ENCODE assay signal across 8 cellular contexts in genomic region chr14:102363182-102363952, GRCh38. TPM values are rescaled to one million over a fixed set of nuclear protein-coding genes. Genes with fewer than 3 reads are reported as not detected.
A peak's percentile ranks its signal among the peaks of the same experiment; 100 is the strongest.
DNase-seq lines count a peak whose midpoint lies in the region; TF ChIP-seq lines count a peak whose summit lies in the region.

No MANE protein-coding gene starts in this region.

- no peaks in the 10 kb centered on the region for H3K36me3 ChIP-seq in ovary

- intact Hi-C loops in activated naive CD4-positive, alpha-beta T cell treated with anti-CD3 and anti-CD28 coated beads for 36 hours (cut with micrococcal nuclease) = loop anchor here (2.0 to 5.0 kb wide), 4 partner anchors 145 to 444 kb away; partner anchors contain the start of genes ANKRD9 and WDR20
- intact Hi-C loops in ovary (cut with DNase I) = no loop called here

- H3K4me3 ChIP-seq in ovary = peak overlapping the region; percentile 94

- H3K27ac Mint-ChIP-seq in activated naive CD4-positive, alpha-beta T cell treated with anti-CD3 and anti-CD28 coated beads for 36 hours = peak overlapping the region; percentile 43
- peak overlapping the region; percentile 74 for H3K27ac Mint-ChIP-seq in glutamatergic neuron (ENCODE audit: unreplicated experiment)

- CTCF ChIA-PET in activated naive CD4-positive, alpha-beta T cell treated with anti-CD3 and anti-CD28 coated beads for 36 hours (lab: Charles Lee) = interaction anchor here (1.7 kb wide), 1 partner anchor 153 kb away, joined by 4 read pairs; no protein-coding TSS in a partner anchor

- H3K27me3 ChIP-seq in ovary = no peaks in the 10 kb centered on the region

- peaks cover 8% of the 10 kb centered on the region for H3K4me1 ChIP-seq in ovary (ENCODE audit: insufficient read depth)

- H3K27ac ChIP-seq in ovary = peak overlapping the region; percentile 82

- WGBS in ovary, 3 donors = 2 to 3% (median 2%) methylated on average over 21 to 53 of the region's 53 CpGs

- no peak overlapping the region for H3K4me3 Mint-ChIP-seq in activated naive CD4-positive, alpha-beta T cell treated with anti-CD3 and anti-CD28 coated beads for 36 hours
- no peak overlapping the region for H3K4me3 Mint-ChIP-seq in glutamatergic neuron (ENCODE audit: unreplicated experiment)

- peaks cover 35% of the 10 kb centered on the region for H3K4me1 Mint-ChIP-seq in activated naive CD4-positive, alpha-beta T cell treated with anti-CD3 and anti-CD28 coated beads for 36 hours (ENCODE audit: low read depth)
- peaks cover 10% of the 10 kb centered on the region for H3K4me1 Mint-ChIP-seq in glutamatergic neuron (ENCODE audit: low read depth, unreplicated experiment)

- H3K36me3 Mint-ChIP-seq in activated naive CD4-positive, alpha-beta T cell treated with anti-CD3 and anti-CD28 coated beads for 36 hours (ENCODE audit: low read depth) = peaks cover 6% of the 10 kb centered on the region
- no peaks in the 10 kb centered on the region for H3K36me3 Mint-ChIP-seq in glutamatergic neuron (ENCODE audit: unreplicated experiment)

- no peak for TF ChIP-seq EP300 in ovary (IDR thresholded peaks at IDR 0.05)

- H3K9me3 ChIP-seq in ovary = no peaks in the 10 kb centered on the region

- DNase-seq in DMS 273 (lab: John Stamatoyannopoulos, UW; ENCODE audit: unreplicated experiment) (peak; percentile 82), DMS 273 treated with DMSO at 0.1 percent for 48 hours (lab: John Stamatoyannopoulos, UW) (no peak), HCEC 1CT (peak; percentile 13), NAMALWA (ENCODE audit: low spot score) (peak; percentile 51), glutamatergic neuron (no peak), ovary (no peak), NCI-H226 (no peak)
- peak; percentile 50 for DNase-seq in activated naive CD4-positive, alpha-beta T cell treated with anti-CD3 and anti-CD28 coated beads for 36 hours

- TF ChIP-seq CTCF in glutamatergic neuron (IDR thresholded peaks at IDR 0.05; ENCODE audit: partially characterized antibody, unreplicated experiment) = no peak
- TF ChIP-seq CTCF in ovary (IDR thresholded peaks at IDR 0.05) = no peak

- TF ChIP-seq POLR2A in ovary (IDR thresholded peaks at IDR 0.05) = no peak

- H3K9me3 Mint-ChIP-seq in activated naive CD4-positive, alpha-beta T cell treated with anti-CD3 and anti-CD28 coated beads for 36 hours = no peaks in the 10 kb centered on the region
- H3K9me3 Mint-ChIP-seq in glutamatergic neuron (ENCODE audit: unreplicated experiment) = peaks cover 6% of the 10 kb centered on the region

- H3K27me3 Mint-ChIP-seq in activated naive CD4-positive, alpha-beta T cell treated with anti-CD3 and anti-CD28 coated beads for 36 hours (ENCODE audit: low read depth) = no peaks in the 10 kb centered on the region
- no peaks in the 10 kb centered on the region for H3K27me3 Mint-ChIP-seq in glutamatergic neuron (ENCODE audit: unreplicated experiment)

RNA-seq across cellular contexts. Expression of gene TECPR2, which starts 0.6 kb away (rescaled TPM):
- total RNA-seq in activated naive CD4-positive, alpha-beta T cell treated with anti-CD3 and anti-CD28 coated beads for 36 hours = 1 to 10 TPM; 2.3 to 3.6 TPM
- 24.5 TPM for total RNA-seq in glutamatergic neuron (ENCODE audit: unreplicated experiment)
- 10 to 100 TPM; 13.6 to 29.3 (median 26.1) TPM for total RNA-seq in ovary
- 10 to 100 TPM in 1 of 2 donors, 1 to 10 TPM in 1; 8.6 to 12.7 TPM for polyA plus RNA-seq in ovary

RNA-seq across cellular contexts. Expression of gene CINP, which starts 0.7 kb away (rescaled TPM):
- 10 to 100 TPM; 45.3 to 46.2 TPM for total RNA-seq in activated naive CD4-positive, alpha-beta T cell treated with anti-CD3 and anti-CD28 coated beads for 36 hours
- 25.9 TPM for total RNA-seq in glutamatergic neuron (ENCODE audit: unreplicated experiment)
- total RNA-seq in ovary = 10 to 100 TPM; 14.6 to 36.8 (median 26.6) TPM
- polyA plus RNA-seq in ovary = 10 to 100 TPM; 28.4 to 59.9 TPM

RNA-seq across cellular contexts. Expression of gene ZNF839, which starts 43.8 kb away (rescaled TPM):
- 10 to 100 TPM; 10.2 to 10.6 TPM for total RNA-seq in activated naive CD4-positive, alpha-beta T cell treated with anti-CD3 and anti-CD28 coated beads for 36 hours
- total RNA-seq in glutamatergic neuron (ENCODE audit: unreplicated experiment) = 13.6 TPM
- 10 to 100 TPM in 6 of 7 donors, 1 to 10 TPM in 1; 9.8 to 14.9 (median 12.6) TPM for total RNA-seq in ovary
- 10 to 100 TPM in 1 of 2 donors, 1 to 10 TPM in 1; 6.4 to 11.2 TPM for polyA plus RNA-seq in ovary

RNA-seq across cellular contexts. Expression of gene MOK, which starts 58.4 kb away (rescaled TPM):
- total RNA-seq in activated naive CD4-positive, alpha-beta T cell treated with anti-CD3 and anti-CD28 coated beads for 36 hours = 1 to 10 TPM; 1.6 TPM
- total RNA-seq in glutamatergic neuron (ENCODE audit: unreplicated experiment) (6.5 TPM), ovary (10 to 100 TPM; 21.8 to 51.1 (median 24.0) TPM)
- polyA plus RNA-seq in ovary = 10 to 100 TPM; 20.0 to 23.8 TPM

Comparison
In these comparisons a context has a peak if more than half of its experiments do, and no peak if none do; other contexts are left out.
1. DNase-seq: peak in DMS 273 (single experiment), HCEC 1CT (single experiment), NAMALWA (single experiment) and activated naive CD4-positive, alpha-beta T cell treated with anti-CD3 and anti-CD28 coated beads for 36 hours (single experiment); none in DMS 273 treated with DMSO at 0.1 percent for 48 hours (single experiment), glutamatergic neuron (single experiment), ovary (0 of 5) and NCI-H226 (single experiment).